In the genomic region with DNA sequence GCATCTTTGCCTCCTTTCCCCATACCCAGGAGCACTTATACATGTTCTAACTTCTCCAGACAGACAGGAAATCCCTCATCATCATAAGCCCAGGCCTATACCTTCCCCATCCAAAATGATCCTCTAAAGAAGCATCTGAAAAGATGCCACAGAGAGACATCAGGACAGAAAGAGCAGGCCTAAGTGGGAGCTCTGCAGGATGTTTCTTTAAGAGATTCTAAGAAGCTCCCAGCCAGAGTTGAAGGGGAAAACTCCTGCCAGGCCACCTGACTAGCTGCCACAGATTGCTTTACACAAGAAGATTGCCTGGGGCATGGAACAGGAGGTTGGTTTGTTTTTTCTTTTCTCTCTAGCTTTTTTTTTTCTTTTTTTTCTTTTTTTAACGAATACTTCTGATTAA, we compare ENCODE assay signal across 17 cellular contexts.
DNase-seq lines count a peak whose midpoint lies in the region; ATAC-seq and TF ChIP-seq lines count a peak whose summit lies in the region.
"Had no signal": no experiment of that assay in that cellular context is flagged by ENCODE, and none has a peak within 500 bp of the region (broad histone marks: within the 10 kb centered on the region; RNA-seq: fewer than 3 reads in every experiment).

No MANE protein-coding gene starts in this region.

- H3K36me3 Mint-ChIP-seq in CD4-positive, alpha-beta memory T cell, result no peaks in the 10 kb centered on the region

- H3K9me3 ChIP-seq in prostate gland, result no peaks in the 10 kb centered on the region
- no peaks in the 10 kb centered on the region for H3K9me3 ChIP-seq in CD4-positive, alpha-beta memory T cell (ENCODE audit: control insufficient read depth in 1 of 2, low read length in 2 of 2)
- H3K9me3 ChIP-seq: HAP-1, lower lobe of right lung, pancreas had no signal

- no peaks in the 10 kb centered on the region for H3K4me1 Mint-ChIP-seq in stimulated activated naive CD8-positive, alpha-beta T cell treated with anti-CD3 and anti-CD28 coated beads, Interleukin-15, amount 100 ng/mL, for 72 hours
- H3K4me1 Mint-ChIP-seq in CD4-positive, alpha-beta memory T cell, result no peaks in the 10 kb centered on the region

- no peaks in the 10 kb centered on the region for H3K36me3 ChIP-seq in prostate gland
- no peaks in the 10 kb centered on the region for H3K36me3 ChIP-seq in CD4-positive, alpha-beta memory T cell (ENCODE audit: insufficient read depth, low read length)
- H3K36me3 ChIP-seq: HAP-1, lower lobe of right lung, pancreas had no signal

- H3K27ac Mint-ChIP-seq in stimulated activated naive CD8-positive, alpha-beta T cell treated with anti-CD3 and anti-CD28 coated beads, Interleukin-15, amount 100 ng/mL, for 72 hours, result no peak overlapping the region
- H3K27ac Mint-ChIP-seq in CD4-positive, alpha-beta memory T cell, result no peak overlapping the region
- H3K27ac Mint-ChIP-seq: activated CD8-positive, alpha-beta T cell treated with anti-CD3 and anti-CD28 coated beads for 36 hours had no signal

- intact Hi-C loops in prostate gland (cut with DNase I), result no loop called here
- intact Hi-C loops in CD4-positive, alpha-beta memory T cell (cut with micrococcal nuclease), result no loop called here

- CTCF ChIA-PET in CD4-positive, alpha-beta memory T cell (lab: Charles Lee; ENCODE audit: partially characterized antibody), result no interaction called here

- H3K27ac ChIP-seq in prostate gland, result peak overlapping the region in 1 of 2 donors; percentile 32
- H3K27ac ChIP-seq in CD4-positive, alpha-beta memory T cell (ENCODE audit: low read depth, low read length), result no peak overlapping the region
- H3K27ac ChIP-seq: lower lobe of right lung had no signal

- H3K4me3 ChIP-seq in fibroblast of villous mesenchyme (ENCODE audit: low read depth, low read length) (no peak overlapping the region), prostate gland (no peak overlapping the region)
- no peak overlapping the region for H3K4me3 ChIP-seq in CD4-positive, alpha-beta memory T cell (ENCODE audit: low read length in 2 of 2)
- H3K4me3 ChIP-seq: HAP-1, lower lobe of right lung had no signal

- H3K4me3 Mint-ChIP-seq in stimulated activated naive CD8-positive, alpha-beta T cell treated with anti-CD3 and anti-CD28 coated beads, Interleukin-15, amount 100 ng/mL, for 72 hours, result no peak overlapping the region
- no peak overlapping the region for H3K4me3 Mint-ChIP-seq in CD4-positive, alpha-beta memory T cell
- H3K4me3 Mint-ChIP-seq: activated CD8-positive, alpha-beta T cell treated with anti-CD3 and anti-CD28 coated beads for 36 hours had no signal

- no peak for ATAC-seq in stimulated activated naive CD8-positive, alpha-beta T cell treated with anti-CD3 and anti-CD28 coated beads, Interleukin-15, amount 100 ng/mL, for 72 hours
- no peak for ATAC-seq in HG02588 (IDR thresholded peaks at IDR 0.05; ENCODE audit: unreplicated experiment)
- ATAC-seq: activated CD8-positive, alpha-beta T cell treated with anti-CD3 and anti-CD28 coated beads for 36 hours; lower lobe of right lung had no signal

- no peak for TF ChIP-seq POLR2A in prostate gland (IDR thresholded peaks at IDR 0.05)

- 11% methylated on average over 1 of the region's 1 CpG for WGBS in prostate gland

- H3K9me3 Mint-ChIP-seq in stimulated activated naive CD8-positive, alpha-beta T cell treated with anti-CD3 and anti-CD28 coated beads, Interleukin-15, amount 100 ng/mL, for 72 hours, result no peaks in the 10 kb centered on the region
- no peaks in the 10 kb centered on the region for H3K9me3 Mint-ChIP-seq in CD4-positive, alpha-beta memory T cell
- H3K9me3 Mint-ChIP-seq: activated CD8-positive, alpha-beta T cell treated with anti-CD3 and anti-CD28 coated beads for 36 hours had no signal

- POLR2A ChIA-PET in CD4-positive, alpha-beta memory T cell (lab: Charles Lee; ENCODE audit: partially characterized antibody), result interaction anchor here (0.6 kb wide), 1 partner anchor 259 kb away, joined by 3 read pairs; no protein-coding TSS in a partner anchor

- DNase-seq in EH (ENCODE audit: low read depth) (peak; percentile 0), RPMI7951 (ENCODE audit: low read depth) (peak; percentile 33), fibroblast of villous mesenchyme (ENCODE audit: low read depth) (peak; percentile 23), prostate gland (ENCODE audit: low spot score) (peak; percentile 83), kidney tubule cell (ENCODE audit: low spot score) (no peak)
- no peak for DNase-seq in stimulated activated naive CD8-positive, alpha-beta T cell treated with anti-CD3 and anti-CD28 coated beads, Interleukin-15, amount 100 ng/mL, for 72 hours
- DNase-seq in CD4-positive, alpha-beta memory T cell, result no peak
- DNase-seq: activated CD8-positive, alpha-beta T cell treated with anti-CD3 and anti-CD28 coated beads for 36 hours; activated effector memory CD4-positive, alpha-beta T cell treated with Interleukin-2 at 50 U/mL for 16 hours; effector CD4-positive, alpha-beta T cell; head of caudate nucleus; lower lobe of right lung; pancreas; RPMI8226; T-helper 9 cell had no signal

- no peak for TF ChIP-seq CTCF in fibroblast of villous mesenchyme (IDR thresholded peaks at IDR 0.05; ENCODE audit: insufficient read depth, low read depth, low read length)
- no peak for TF ChIP-seq CTCF in prostate gland (IDR thresholded peaks at IDR 0.05)

- H3K27me3 Mint-ChIP-seq in stimulated activated naive CD8-positive, alpha-beta T cell treated with anti-CD3 and anti-CD28 coated beads, Interleukin-15, amount 100 ng/mL, for 72 hours, result no peaks in the 10 kb centered on the region
- no peaks in the 10 kb centered on the region for H3K27me3 Mint-ChIP-seq in CD4-positive, alpha-beta memory T cell
- H3K27me3 Mint-ChIP-seq: activated CD8-positive, alpha-beta T cell treated with anti-CD3 and anti-CD28 coated beads for 36 hours had no signal

- no peaks in the 10 kb centered on the region for H3K4me1 ChIP-seq in prostate gland (replicated peaks)
- no peaks in the 10 kb centered on the region for H3K4me1 ChIP-seq in CD4-positive, alpha-beta memory T cell (ENCODE audit: insufficient read depth, low read length)
- H3K4me1 ChIP-seq: lower lobe of right lung, pancreas had no signal

- no peaks in the 10 kb centered on the region for H3K27me3 ChIP-seq in prostate gland (replicated peaks; ENCODE audit: insufficient read depth)
- no peaks in the 10 kb centered on the region for H3K27me3 ChIP-seq in CD4-positive, alpha-beta memory T cell (ENCODE audit: insufficient read depth, low read length)
- H3K27me3 ChIP-seq: pancreas had no signal

Comparison
In these comparisons a context has a peak if more than half of its experiments do, and no peak if none do; other contexts are left out.
1. DNase-seq: peak in EH (single experiment), RPMI7951 (single experiment), fibroblast of villous mesenchyme (single experiment) and prostate gland (single experiment); none in stimulated activated naive CD8-positive, alpha-beta T cell treated with anti-CD3 and anti-CD28 coated beads, Interleukin-15, amount 100 ng/mL, for 72 hours (0 of 2), kidney tubule cell (single experiment) and CD4-positive, alpha-beta memory T cell (0 of 5).